Comparison of ENCODE assay signal across 10 cellular contexts in genomic region chr10:46377651-46378050, GRCh38. TPM values are rescaled to one million over a fixed set of nuclear protein-coding genes. Genes with fewer than 3 reads are reported as not detected.
DNase-seq lines count a peak whose midpoint lies in the region; ATAC-seq, FAIRE-seq and TF ChIP-seq lines count a peak whose summit lies in the region.
"Not testable (repeated sequence)": the region's sequence is repeated elsewhere in the genome, so short reads cannot be mapped to it uniquely, and the experiment has no call there.
"Had no signal": no experiment of that assay in that cellular context is flagged by ENCODE, and none has a peak within 500 bp of the region (broad histone marks: within the 10 kb centered on the region; RNA-seq: fewer than 3 reads in every experiment).

No MANE protein-coding gene starts in this region.

- not testable (repeated sequence) for H2AFZ ChIP-seq in mammary epithelial cell (ENCODE audit: low read depth, low read length); keratinocyte (ENCODE audit: control insufficient read depth, low read length)

- H3K9me1 ChIP-seq in keratinocyte (ENCODE audit: control insufficient read depth, extremely low read depth, insufficient read depth, low read length) = not testable (repeated sequence)

- not testable (repeated sequence) for H3K4me3 Mint-ChIP-seq in activated T-cell treated with anti-CD3 and anti-CD28 coated beads, Interleukin-2, amount 50 U/mL, for 72 hours

- DNase-seq in A549 (ENCODE audit: low read depth in 1 of 2, low spot score in 1 of 2); RWPE1 (ENCODE audit: low spot score); activated T-cell treated with anti-CD3 and anti-CD28 coated beads, Interleukin-2, amount 50 U/mL, for 72 hours; mammary epithelial cell; Right ventricle myocardium inferior (ENCODE audit: missing footprints); keratinocyte (ENCODE audit: low read depth, low spot score); omental fat pad (ENCODE audit: low spot score): not testable (repeated sequence)
- peak; percentile 32 for DNase-seq in MG63

- BruUV-seq in mammary epithelial cell (replicated peaks; lab: Mats Ljungman, UMichigan) = TSS peak; percentile 81

- not testable (repeated sequence) for H3K9me3 ChIP-seq in A549; MG63; mammary epithelial cell (replicated peaks; ENCODE audit: insufficient read depth, low read length); keratinocyte (ENCODE audit: control insufficient read depth, low read depth, low read length)

- not testable (repeated sequence) for H4K20me1 ChIP-seq in mammary epithelial cell (ENCODE audit: insufficient read depth, low read length); keratinocyte (ENCODE audit: control insufficient read depth, extremely low read depth, insufficient read depth, low read length)

- CTCF ChIA-PET in A549 (lab: Yijun Ruan, JAX); RWPE1 (lab: Yijun Ruan, JAX); mammary epithelial cell (lab: Charles Lee; ENCODE audit: low non-redundant PET): not testable (repeated sequence)

- H3K27me3 ChIP-seq in MG63; mammary epithelial cell (ENCODE audit: insufficient read depth, low read length); keratinocyte (ENCODE audit: control insufficient read depth, extremely low read depth, insufficient read depth, low read length): not testable (repeated sequence)

- H3K79me2 ChIP-seq in mammary epithelial cell (ENCODE audit: insufficient read depth, low read length); keratinocyte (ENCODE audit: control insufficient read depth, insufficient read depth, low read length): not testable (repeated sequence)

- TF ChIP-seq CTCF in A549 (IDR thresholded peaks at IDR 0.05); RWPE1 (conservative IDR thresholded peaks at IDR 0.05; ENCODE audit: low read depth); mammary epithelial cell (conservative IDR thresholded peaks at IDR 0.05 in 1 of 2, IDR thresholded peaks at IDR 0.05 in 1 of 2; ENCODE audit: extremely low read depth in 1 of 2, insufficient read depth in 1 of 2, low read depth in 1 of 2, low read length in 2 of 2); keratinocyte (optimal IDR thresholded peaks at IDR 0.05 in 1 of 3, IDR thresholded peaks at IDR 0.05 in 1 of 3, conservative IDR thresholded peaks at IDR 0.05 in 1 of 3; ENCODE audit: extremely low read depth in 1 of 3, insufficient read depth in 2 of 3, low read length in 3 of 3); omental fat pad (IDR thresholded peaks at IDR 0.05): not testable (repeated sequence)

- dilution Hi-C loops in mammary epithelial cell (cut with HindIII; ENCODE audit: low sequenced_read_pairs); keratinocyte (cut with MboI; ENCODE audit: extremely low pct_ligation_motif_present, low sequenced_read_pairs): not testable (repeated sequence)

- not testable (repeated sequence) for H3K27ac Mint-ChIP-seq in activated T-cell treated with anti-CD3 and anti-CD28 coated beads, Interleukin-2, amount 50 U/mL, for 72 hours

- TF ChIP-seq EP300 in A549 (IDR thresholded peaks at IDR 0.05) = not testable (repeated sequence)

- ATAC-seq in A549 (peak; percentile 66 to 74), Right ventricle myocardium inferior (peak; percentile 26), omental fat pad (ENCODE audit: low FRiP score) (peak; percentile 46)
- ATAC-seq in activated T-cell treated with anti-CD3 and anti-CD28 coated beads, Interleukin-2, amount 50 U/mL, for 72 hours (replicated peaks in 1 of 2) = peak; percentile 36 to 62

- H3K27ac ChIP-seq in A549 (peak overlapping the region; percentile 70 to 79; a peak in 5 of 6 replicates), RWPE1 (peak overlapping the region; percentile 39; the same call in 1 of the 2 replicates), mammary epithelial cell (ENCODE audit: insufficient read depth, low read depth, low read length) (peak overlapping the region; percentile 48), keratinocyte (ENCODE audit: control insufficient read depth, insufficient read depth, low read length) (peak overlapping the region; percentile 60)

- not testable (repeated sequence) for H3K4me1 ChIP-seq in A549; mammary epithelial cell (ENCODE audit: insufficient read depth, low read length); keratinocyte (ENCODE audit: control insufficient read depth, extremely low read depth, insufficient read depth, low read length)

- H3K27me3 Mint-ChIP-seq in activated T-cell treated with anti-CD3 and anti-CD28 coated beads, Interleukin-2, amount 50 U/mL, for 72 hours (ENCODE audit: low read depth) = not testable (repeated sequence)

- WGBS in A549 (ENCODE audit: missing lambda C conversion rate) = 17% methylated on average over 1 of the region's 4 CpGs
- no CpG with 5 or more reads among the region's 4 CpGs for WGBS in mammary epithelial cell (ENCODE audit: low coverage, missing lambda C conversion rate)

- not testable (repeated sequence) for TF ChIP-seq POLR2A in A549 (IDR thresholded peaks at IDR 0.05; ENCODE audit: low read length)

- not testable (repeated sequence) for FAIRE-seq in A549 (lab: Jason Lieb, UNC); keratinocyte (lab: Jason Lieb, UNC)

- H3K4me1 Mint-ChIP-seq in activated T-cell treated with anti-CD3 and anti-CD28 coated beads, Interleukin-2, amount 50 U/mL, for 72 hours (ENCODE audit: low read depth) = not testable (repeated sequence)

- not testable (repeated sequence) for H3K9me3 Mint-ChIP-seq in activated T-cell treated with anti-CD3 and anti-CD28 coated beads, Interleukin-2, amount 50 U/mL, for 72 hours

- in situ Hi-C loops in mammary epithelial cell (cut with MboI; ENCODE audit: low sequenced_read_pairs in 2 of 2) = not testable (repeated sequence)

- not testable (repeated sequence) for H3K9ac ChIP-seq in mammary epithelial cell (ENCODE audit: insufficient read depth, low read length)
- H3K9ac ChIP-seq in keratinocyte (ENCODE audit: control insufficient read depth, extremely low read depth, insufficient read depth, low read length) = peak overlapping the region; percentile 47

- not testable (repeated sequence) for H3K4me3 ChIP-seq in A549; MG63; mammary epithelial cell (replicated peaks in 1 of 3; ENCODE audit: insufficient read depth in 1 of 3, low read depth in 2 of 3, low read length in 3 of 3); keratinocyte (ENCODE audit: control insufficient read depth in 2 of 3, extremely low read depth in 1 of 3, insufficient read depth in 2 of 3, low read depth in 1 of 3, low read length in 3 of 3)

- intact Hi-C loops in mammary epithelial cell (cut with micrococcal nuclease); Right ventricle myocardium inferior (cut with DNase I): not testable (repeated sequence)

- not testable (repeated sequence) for TF ChIP-seq RAD21 in A549 (conservative IDR thresholded peaks at IDR 0.05 in 1 of 2, IDR thresholded peaks at IDR 0.05 in 1 of 2)

- not testable (repeated sequence) for H3K36me3 Mint-ChIP-seq in activated T-cell treated with anti-CD3 and anti-CD28 coated beads, Interleukin-2, amount 50 U/mL, for 72 hours (ENCODE audit: insufficient read depth in 2 of 2)

- H3K36me3 ChIP-seq in MG63; mammary epithelial cell (ENCODE audit: insufficient read depth, low read length); keratinocyte (ENCODE audit: control insufficient read depth in 2 of 2, extremely low read depth in 1 of 2, insufficient read depth in 2 of 2, low read length in 2 of 2): not testable (repeated sequence)

- POLR2A ChIA-PET in A549 (lab: Yijun Ruan, JAX); RWPE1 (lab: Yijun Ruan, JAX; ENCODE audit: low non-redundant PET): not testable (repeated sequence)

- H3K4me2 ChIP-seq in A549 (peak overlapping the region; percentile 44; the same call in 2 of the 3 replicates), keratinocyte (ENCODE audit: control insufficient read depth, extremely low read depth, insufficient read depth, low read depth, low read length) (peak overlapping the region; percentile 22)
- not testable (repeated sequence) for H3K4me2 ChIP-seq in mammary epithelial cell (ENCODE audit: insufficient read depth, low read depth, low read length)

RNA-seq across cellular contexts. Expression of gene ANXA8L1, which starts 2.1 kb away (rescaled TPM):
- 31.8 and 33.7 TPM in 2 replicates for polyA plus RNA-seq in A549 (2011; rRNA removed)
- 34.5 and 42.0 TPM in 2 replicates for polyA plus RNA-seq in A549 (2012; cell fraction: cytosol; rRNA removed)
- 67.8 and 88.3 TPM in 2 replicates for polyA plus RNA-seq in A549 (2012; cell fraction: nucleus; rRNA removed)
- polyA plus RNA-seq in A549 (2017; fragmentation: RNase III; extraction: RNeasy Plus Mini Kit Qiagen cat#74134 plus additional on column Dnase treatment) = 88.9 to 95.8 TPM (median 92.3 TPM) in 3 replicates
- 29.7 and 31.2 TPM in 2 replicates for polyA minus RNA-seq in A549 (2011; rRNA and poly(A)+ RNA removed)
- 2.0 TPM in 1 of 2 replicates, not detected in the other for total RNA-seq in MG63 (2014; rRNA removed; shearing (Covaris generic); ENCODE audit: low replicate concordance)
- under 1 TPM in 1 of 2 donors, not detected in 1; 0.51 TPM for total RNA-seq in activated T-cell treated with anti-CD3 and anti-CD28 coated beads, Interleukin-2, amount 50 U/mL, for 72 hours
- total RNA-seq in mammary epithelial cell = 100 to 1,000 TPM; 279 to 423 TPM
- 332 TPM for polyA plus RNA-seq in mammary epithelial cell
- polyA minus RNA-seq in mammary epithelial cell = 320 TPM
- 0.68 TPM for total RNA-seq in Right ventricle myocardium inferior
- 495 to 686 TPM (median 516 TPM) in 3 replicates for polyA plus RNA-seq in keratinocyte
- polyA plus RNA-seq in keratinocyte (2011; ENCODE audit: low read depth) = 409 TPM
- polyA plus RNA-seq in keratinocyte (2011; cell fraction: cytosol; rRNA removed) = 428 and 465 TPM in 2 replicates
- polyA plus RNA-seq in keratinocyte (2011; cell fraction: nucleus; rRNA removed) = 930 and 1,029 TPM in 2 replicates
- 184 and 355 TPM in 2 replicates for polyA plus RNA-seq in keratinocyte (2012; ENCODE audit: low replicate concordance)
- 303 to 582 TPM (median 541 TPM) in 3 replicates for polyA minus RNA-seq in keratinocyte
- 237 TPM for polyA minus RNA-seq in keratinocyte (2011; cell fraction: cytosol; rRNA and poly(A)+ RNA removed)
- polyA minus RNA-seq in keratinocyte (2011; cell fraction: nucleus; rRNA and poly(A)+ RNA removed) = 184 and 248 TPM in 2 replicates
- 100 to 1,000 TPM in 2 of 4 donors, 10 to 100 TPM in 1, 1 to 10 TPM in 1; 2.4 to 284 (median 86.8) TPM for total RNA-seq in omental fat pad
- total RNA-seq: CD8-positive, alpha-beta memory T cell; H1 had no signal
- polyA plus RNA-seq: CD8-positive, alpha-beta memory T cell; H1 had no signal
